Comparison of ENCODE assay signal across 10 cellular contexts in genomic region chr1:115837762-115838421, GRCh38. TPM values are rescaled to one million over a fixed set of nuclear protein-coding genes. Genes with fewer than 3 reads are reported as not detected.
DNase-seq lines count a peak whose midpoint lies in the region; ATAC-seq and TF ChIP-seq lines count a peak whose summit lies in the region.
"Had no signal": no experiment of that assay in that cellular context is flagged by ENCODE, and none has a peak within 500 bp of the region (broad histone marks: within the 10 kb centered on the region; RNA-seq: fewer than 3 reads in every experiment).

No MANE protein-coding gene starts in this region.

- ATAC-seq in HG02642 (IDR thresholded peaks at IDR 0.05; ENCODE audit: poor library complexity, unreplicated experiment) (no peak), HG03354 (IDR thresholded peaks at IDR 0.05; ENCODE audit: poor library complexity, severe bottlenecking, unreplicated experiment) (no peak)

- TF ChIP-seq CTCF in glutamatergic neuron (IDR thresholded peaks at IDR 0.05; ENCODE audit: partially characterized antibody, unreplicated experiment) (no peak), progenitor cell of endocrine pancreas (IDR thresholded peaks at IDR 0.05; ENCODE audit: unreplicated experiment) (no peak)

- DNase-seq in ELF-1 (ENCODE audit: low read depth, low spot score) = peak; percentile 58
- DNase-seq in NCI-H526 (lab: John Stamatoyannopoulos, UW) = peak; percentile 78 to 88
- peak; percentile 67 for DNase-seq in glutamatergic neuron
- no peak for DNase-seq in progenitor cell of endocrine pancreas (ENCODE audit: low spot score, unreplicated experiment)
- no peak for DNase-seq in stimulated activated naive CD4-positive, alpha-beta T cell (lab: John Stamatoyannopoulos, UW)
- DNase-seq in NCI-H1436 (lab: John Stamatoyannopoulos, UW) = no peak

- peak overlapping the region; percentile 97 for H3K4me3 Mint-ChIP-seq in glutamatergic neuron (ENCODE audit: unreplicated experiment)
- H3K4me3 Mint-ChIP-seq in progenitor cell of endocrine pancreas (ENCODE audit: low read depth) = peak overlapping the region; percentile 64

- H3K4me1 Mint-ChIP-seq in glutamatergic neuron (ENCODE audit: low read depth, unreplicated experiment) (peaks cover 28% of the 10 kb centered on the region), progenitor cell of endocrine pancreas (ENCODE audit: low read depth) (peaks cover 5% of the 10 kb centered on the region)

- H3K27me3 Mint-ChIP-seq in glutamatergic neuron (ENCODE audit: unreplicated experiment) (peaks cover 41% of the 10 kb centered on the region), progenitor cell of endocrine pancreas (peaks cover 75% of the 10 kb centered on the region)

- H3K27ac Mint-ChIP-seq in glutamatergic neuron (ENCODE audit: unreplicated experiment) = peak overlapping the region; percentile 97
- H3K27ac Mint-ChIP-seq in progenitor cell of endocrine pancreas = no peak overlapping the region

- H3K9me3 Mint-ChIP-seq in glutamatergic neuron (ENCODE audit: unreplicated experiment) (peaks cover 46% of the 10 kb centered on the region), progenitor cell of endocrine pancreas (ENCODE audit: low read depth) (no peaks in the 10 kb centered on the region)

- peaks cover 25% of the 10 kb centered on the region for H3K36me3 Mint-ChIP-seq in glutamatergic neuron (ENCODE audit: unreplicated experiment)
- no peaks in the 10 kb centered on the region for H3K36me3 Mint-ChIP-seq in progenitor cell of endocrine pancreas (ENCODE audit: insufficient read depth)

RNA-seq across cellular contexts. Expression of gene NHLH2, which starts 3.0 kb away (rescaled TPM):
- total RNA-seq in glutamatergic neuron (ENCODE audit: unreplicated experiment) (255 TPM), progenitor cell of endocrine pancreas (0.20 and 0.29 TPM in 2 replicates)
- total RNA-seq: GM12878, liver had no signal

Comparison
In these comparisons a context has a peak if more than half of its experiments do, and no peak if none do; other contexts are left out.
1. DNase-seq: peak in ELF-1 (single experiment), NCI-H526 (2 of 2) and glutamatergic neuron (single experiment); none in progenitor cell of endocrine pancreas (single experiment), stimulated activated naive CD4-positive, alpha-beta T cell (0 of 6) and NCI-H1436 (single experiment).
2. RNA of gene NHLH2, which starts 3.0 kb away (total RNA-seq): 255 TPM in glutamatergic neuron (single experiment); 0.20 to 0.29 TPM in progenitor cell of endocrine pancreas; every median in the first group is over 100 times any median in the second.